In genomic region chr10:56623064-56623463, GRCh38 we compare ENCODE assay signal across 14 cellular contexts.
DNase-seq lines count a peak whose midpoint lies in the region; ATAC-seq and TF ChIP-seq lines count a peak whose summit lies in the region.
"Had no signal": no experiment of that assay in that cellular context is flagged by ENCODE, and none has a peak within 500 bp of the region (broad histone marks: within the 10 kb centered on the region; RNA-seq: fewer than 3 reads in every experiment).

No MANE protein-coding gene starts in this region.

- no peaks in the 10 kb centered on the region for H3K36me3 ChIP-seq in BLaER1 treated with 17β-estradiol and CSF1 and Interleukin-3, amounts not matched to agents 10 nM and 100 nM
- no peaks in the 10 kb centered on the region for H3K36me3 ChIP-seq in OCI-LY1 (ENCODE audit: insufficient read depth, low read length)
- H3K36me3 ChIP-seq: HAP-1 had no signal

- H3K4me3 ChIP-seq in BLaER1 treated with 17β-estradiol and CSF1 and Interleukin-3, amounts not matched to agents 10 nM and 100 nM, result peak overlapping the region in 5 of 10 experiments; percentile 41 to 54 (median 47); a peak in 4 of 20 replicates
- no peak overlapping the region for H3K4me3 ChIP-seq in OCI-LY1 (ENCODE audit: low read depth, low read length, poor library complexity, severe bottlenecking)
- H3K4me3 ChIP-seq: HAP-1 had no signal

- H3K4me1 ChIP-seq in BLaER1 treated with 17β-estradiol and CSF1 and Interleukin-3, amounts not matched to agents 10 nM and 100 nM, result peaks cover 0 to 17% (median 13%) of the 10 kb centered on the region in 10 experiments; a peak in 14 of 20 replicates
- peaks cover 35% of the 10 kb centered on the region for H3K4me1 ChIP-seq in OCI-LY1 (ENCODE audit: insufficient read depth, low read length, severe bottlenecking)
- H3K4me1 ChIP-seq: HAP-1 had no signal

- H3K4me2 ChIP-seq in BLaER1 treated with 17β-estradiol and CSF1 and Interleukin-3, amounts not matched to agents 10 nM and 100 nM, result peak overlapping the region; percentile 60 to 90 (median 70)
- H3K4me2 ChIP-seq in OCI-LY1 (ENCODE audit: low read length), result peak overlapping the region; percentile 73

- no peaks in the 10 kb centered on the region for H3K27me3 ChIP-seq in BLaER1 treated with 17β-estradiol and CSF1 and Interleukin-3, amounts not matched to agents 10 nM and 100 nM
- H3K27me3 ChIP-seq in OCI-LY1 (ENCODE audit: insufficient read depth, low read length), result no peaks in the 10 kb centered on the region

- no peak for TF ChIP-seq CTCF in OCI-LY1 (IDR thresholded peaks at IDR 0.05; ENCODE audit: low read length)

- no peaks in the 10 kb centered on the region; a peak in 1 of 22 replicates for H4K20me1 ChIP-seq in BLaER1 treated with 17β-estradiol and CSF1 and Interleukin-3, amounts not matched to agents 10 nM and 100 nM
- no peaks in the 10 kb centered on the region for H4K20me1 ChIP-seq in OCI-LY1 (ENCODE audit: insufficient read depth, low read length)

- H3K9me3 ChIP-seq in BLaER1 treated with 17β-estradiol and CSF1 and Interleukin-3, amounts not matched to agents 10 nM and 100 nM (replicated peaks in 1 of 11), result no peaks in the 10 kb centered on the region
- 0 out of 2 replicates have a peak, but pooled peaks cover 2% of the 10 kb centered on the region for H3K9me3 ChIP-seq in OCI-LY1 (ENCODE audit: low read length)
- H3K9me3 ChIP-seq: HAP-1 had no signal

- peak overlapping the region; percentile 94 for H3K27ac Mint-ChIP-seq in memory B cell

- DNase-seq in memory B cell (ENCODE audit: low spot score in 2 of 2) (no peak), DMS153 (lab: John Stamatoyannopoulos, UW) (no peak), AG20443 (ENCODE audit: low spot score) (no peak), LoVo (ENCODE audit: low spot score) (no peak), 8988T (no peak)
- DNase-seq: activated CD8-positive, alpha-beta memory T cell treated with anti-CD3 and anti-CD28 coated beads for 24 hours; activated naive CD4-positive, alpha-beta T cell; DMS79; NCI-H2171 treated with DMSO at 0.1 percent for 48 hours; NK-92 treated with Interleukin-12 subunit alpha and Interleukin-12 subunit beta, amount 100 ng/mL, for 24 hours had no signal

- H3K27me3 Mint-ChIP-seq in memory B cell, result no peaks in the 10 kb centered on the region

- H3K27ac ChIP-seq in BLaER1 treated with 17β-estradiol and CSF1 and Interleukin-3, amounts not matched to agents 10 nM and 100 nM, result peak overlapping the region; percentile 28 to 77 (median 62); a peak in 15 of 22 replicates
- peak overlapping the region; percentile 61 for H3K27ac ChIP-seq in OCI-LY1 (ENCODE audit: low read depth, low read length, poor library complexity, severe bottlenecking)

- no peaks in the 10 kb centered on the region for H3F3A ChIP-seq in OCI-LY1 (ENCODE audit: insufficient read depth, low read length)

- H3K4me1 Mint-ChIP-seq in memory B cell, result peaks cover 27% of the 10 kb centered on the region

- no peaks in the 10 kb centered on the region for H3K9me2 ChIP-seq in OCI-LY1 (ENCODE audit: low read depth, low read length)

- H3K9ac ChIP-seq in BLaER1 treated with 17β-estradiol and CSF1 and Interleukin-3, amounts not matched to agents 10 nM and 100 nM, result peak overlapping the region in 2 of 11 experiments; percentile 47 to 50; a peak in 2 of 22 replicates
- peak overlapping the region; percentile 52; the same call in 1 of the 2 replicates for H3K9ac ChIP-seq in OCI-LY1 (ENCODE audit: low read length)

- peaks cover 9% of the 10 kb centered on the region for H3K36me3 Mint-ChIP-seq in memory B cell

- H3K79me2 ChIP-seq in OCI-LY1 (ENCODE audit: insufficient read depth, low read length), result no peaks in the 10 kb centered on the region

- no peaks in the 10 kb centered on the region for H3K9me3 Mint-ChIP-seq in memory B cell

- peak overlapping the region; percentile 71 for H2AFZ ChIP-seq in OCI-LY1 (ENCODE audit: low read length)

- peak overlapping the region; percentile 73 for H3K4me3 Mint-ChIP-seq in memory B cell

- ATAC-seq in GM19463 (IDR thresholded peaks at IDR 0.05; ENCODE audit: unreplicated experiment), result peak; percentile 41
- ATAC-seq in memory B cell (ENCODE audit: low read depth), result no peak
